1 cellular context compared by ENCODE assay signal in genomic region chr7:131552053-131552452, GRCh38.
TF ChIP-seq lines count a peak whose summit lies in the region.

No MANE protein-coding gene starts in this region.

TF ChIP-seq in WTC11, 78 proteins besides CTCF, POLR2A, EP300 and RAD21 (continued from another document):
- no peak for TF ChIP-seq NFE2L1 (CRISPR knock-in tag; IDR thresholded peaks at IDR 0.05)
